22 cellular contexts compared by ENCODE assay signal in genomic region chr18:55038162-55038561, GRCh38.
DNase-seq lines count a peak whose midpoint lies in the region; ATAC-seq, FAIRE-seq and TF ChIP-seq lines count a peak whose summit lies in the region.
"Had no signal": no experiment of that assay in that cellular context is flagged by ENCODE, and none has a peak within 500 bp of the region (broad histone marks: within the 10 kb centered on the region; RNA-seq: fewer than 3 reads in every experiment).

No MANE protein-coding gene starts in this region.

- no peaks in the 10 kb centered on the region for H4K20me1 ChIP-seq in K562 (replicated peaks; ENCODE audit: control insufficient read depth, insufficient read depth, low read length)

- no peak for TF ChIP-seq POLR2A in K562 (conservative IDR thresholded peaks at IDR 0.05)

- no peaks in the 10 kb centered on the region for H3K4me1 ChIP-seq in K562 (replicated peaks in 1 of 2; ENCODE audit: control insufficient read depth in 2 of 2, insufficient read depth in 2 of 2, low read length in 2 of 2)
- H3K4me1 ChIP-seq: colonic mucosa had no signal

- no peaks in the 10 kb centered on the region for H3K36me3 ChIP-seq in K562 (ENCODE audit: control insufficient read depth, insufficient read depth, low read length)
- H3K36me3 ChIP-seq: colonic mucosa had no signal

- no TSS peak for BruUV-seq in K562 (replicated peaks; lab: Mats Ljungman, UMichigan)

- H3K79me2 ChIP-seq in K562 (ENCODE audit: control insufficient read depth, insufficient read depth, low read length): no peaks in the 10 kb centered on the region

- H3K4me3 ChIP-seq in K562: no peak overlapping the region
- H3K4me3 ChIP-seq: colonic mucosa, GM23338 had no signal

- no peak overlapping the region for H3K9ac ChIP-seq in K562 (ENCODE audit: insufficient read depth in 1 of 2, low read depth in 2 of 2, low read length in 2 of 2)

- in situ Hi-C loops in K562 (cut with MboI): no loop called here

- no peak overlapping the region for H2AFZ ChIP-seq in K562 (ENCODE audit: low read depth, low read length)
- H2AFZ ChIP-seq: GM23338 had no signal

- CTCF ChIA-PET in K562 (lab: Yijun Ruan, JAX; ENCODE audit: low intra/inter-chr PET ratio): no interaction called here

- WGBS in K562 (ENCODE audit: insufficient coverage, low coverage, missing lambda C conversion rate): no CpG with 5 or more reads among the region's 1 CpG

- TF ChIP-seq EP300 in K562 (IDR thresholded peaks at IDR 0.05; ENCODE audit: low read length): no peak

- POLR2A ChIA-PET in K562 (lab: Yijun Ruan, JAX): no interaction called here

- intact Hi-C loops in K562 (cut with micrococcal nuclease): no loop called here

- FAIRE-seq in K562 (lab: Jason Lieb, UNC): no peak
- FAIRE-seq: GM19239 had no signal

- no peak for TF ChIP-seq RAD21 in K562 (CRISPR knock-in tag; conservative IDR thresholded peaks at IDR 0.05 in 1 of 2, IDR thresholded peaks at IDR 0.05 in 1 of 2)

- H3K9me3 ChIP-seq in K562 (replicated peaks; ENCODE audit: control insufficient read depth, insufficient read depth, low read depth, low read length): no peaks in the 10 kb centered on the region
- H3K9me3 ChIP-seq: colonic mucosa had no signal

- DNase-seq in EH (ENCODE audit: low read depth) (peak; percentile 50), NCI-H226 (peak; percentile 2), K562 (ENCODE audit: extremely low read depth in 1 of 4, low spot score in 3 of 4) (no peak), kidney tubule cell (ENCODE audit: low spot score) (peak; percentile 32)
- DNase-seq: activated CD4-positive, alpha-beta T cell treated with anti-CD3 and anti-CD28 coated beads for 1 hour; activated CD8-positive, alpha-beta T cell treated with anti-CD3 and anti-CD28 coated beads for 36 hours; colonic mucosa; effector memory CD8-positive, alpha-beta T cell; KG1; kidney glomerular epithelial cell; NCI-H1694 treated with DMSO at 0.1 percent for 48 hours; NCI-H748 treated with DMSO at 0.1 percent for 48 hours; SIG-M5; stimulated activated naive CD4-positive, alpha-beta T cell treated with Interleukin-2 at 50 U/mL for 16 hours; T-cell had no signal

- H3K4me2 ChIP-seq in K562 (ENCODE audit: insufficient read depth, low read length): no peak overlapping the region
- H3K4me2 ChIP-seq: GM23338 had no signal

- no peak for ATAC-seq in K562
- no peak for ATAC-seq in GM21737 (IDR thresholded peaks at IDR 0.05; ENCODE audit: unreplicated experiment)
- ATAC-seq in HG03520 (IDR thresholded peaks at IDR 0.05; ENCODE audit: unreplicated experiment): no peak
- no peak for ATAC-seq in GM21526 (IDR thresholded peaks at IDR 0.05; ENCODE audit: low FRiP score, unreplicated experiment)
- ATAC-seq in GM21825 (IDR thresholded peaks at IDR 0.05; ENCODE audit: unreplicated experiment): no peak
- ATAC-seq: activated CD8-positive, alpha-beta T cell treated with anti-CD3 and anti-CD28 coated beads for 36 hours; effector memory CD8-positive, alpha-beta T cell; GM23338; sciatic nerve; T-cell had no signal

- H3K9me1 ChIP-seq in K562 (ENCODE audit: control insufficient read depth, insufficient read depth, low read length): no peaks in the 10 kb centered on the region

- no peaks in the 10 kb centered on the region; a peak in 1 of 5 replicates for H3K27me3 ChIP-seq in K562 (ENCODE audit: control insufficient read depth in 2 of 2, insufficient read depth in 2 of 2, low read length in 2 of 2)
- H3K27me3 ChIP-seq: colonic mucosa had no signal

- no peak overlapping the region for H3K27ac ChIP-seq in K562 (ENCODE audit: extremely low read depth, low read depth, low read length)
- H3K27ac ChIP-seq: colonic mucosa had no signal

- no peak for TF ChIP-seq CTCF in K562 (IDR thresholded peaks at IDR 0.05 in 2 of 3, conservative IDR thresholded peaks at IDR 0.05 in 1 of 3; ENCODE audit: insufficient read depth in 2 of 3, low read depth in 1 of 3, low read length in 3 of 3)

TF ChIP-seq in K562, 482 proteins besides CTCF, POLR2A, EP300 and RAD21:
- TF ChIP-seq, protein P1, sequence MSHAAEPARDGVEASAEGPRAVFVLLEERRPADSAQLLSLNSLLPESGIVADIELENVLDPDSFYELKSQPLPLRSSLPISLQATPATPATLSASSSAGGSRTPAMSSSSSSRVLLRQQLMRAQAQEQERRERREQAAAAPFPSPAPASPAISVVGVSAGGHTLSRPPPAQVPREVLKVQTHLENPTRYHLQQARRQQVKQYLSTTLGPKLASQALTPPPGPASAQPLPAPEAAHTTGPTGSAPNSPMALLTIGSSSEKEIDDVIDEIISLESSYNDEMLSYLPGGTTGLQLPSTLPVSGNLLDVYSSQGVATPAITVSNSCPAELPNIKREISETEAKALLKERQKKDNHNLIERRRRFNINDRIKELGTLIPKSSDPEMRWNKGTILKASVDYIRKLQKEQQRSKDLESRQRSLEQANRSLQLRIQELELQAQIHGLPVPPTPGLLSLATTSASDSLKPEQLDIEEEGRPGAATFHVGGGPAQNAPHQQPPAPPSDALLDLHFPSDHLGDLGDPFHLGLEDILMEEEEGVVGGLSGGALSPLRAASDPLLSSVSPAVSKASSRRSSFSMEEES (CRISPR knock-in tag; IDR thresholded peaks at IDR 0.05): peak; percentile 71
- TF ChIP-seq CBX2 (IDR thresholded peaks at IDR 0.05; ENCODE audit: insufficient read depth, low read length, poor library complexity, severe bottlenecking): no peak
- no peak for TF ChIP-seq PBX2 (CRISPR knock-in tag; IDR thresholded peaks at IDR 0.05; ENCODE audit: low read depth)
- TF ChIP-seq PBX2 (tag; conservative IDR thresholded peaks at IDR 0.05; ENCODE audit: low read depth): peak; percentile 38
- peak; percentile 80 for TF ChIP-seq FOSL1 (tag; conservative IDR thresholded peaks at IDR 0.05)
- TF ChIP-seq, protein P2, sequence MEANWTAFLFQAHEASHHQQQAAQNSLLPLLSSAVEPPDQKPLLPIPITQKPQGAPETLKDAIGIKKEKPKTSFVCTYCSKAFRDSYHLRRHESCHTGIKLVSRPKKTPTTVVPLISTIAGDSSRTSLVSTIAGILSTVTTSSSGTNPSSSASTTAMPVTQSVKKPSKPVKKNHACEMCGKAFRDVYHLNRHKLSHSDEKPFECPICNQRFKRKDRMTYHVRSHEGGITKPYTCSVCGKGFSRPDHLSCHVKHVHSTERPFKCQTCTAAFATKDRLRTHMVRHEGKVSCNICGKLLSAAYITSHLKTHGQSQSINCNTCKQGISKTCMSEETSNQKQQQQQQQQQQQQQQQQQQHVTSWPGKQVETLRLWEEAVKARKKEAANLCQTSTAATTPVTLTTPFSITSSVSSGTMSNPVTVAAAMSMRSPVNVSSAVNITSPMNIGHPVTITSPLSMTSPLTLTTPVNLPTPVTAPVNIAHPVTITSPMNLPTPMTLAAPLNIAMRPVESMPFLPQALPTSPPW (CRISPR knock-in tag; IDR thresholded peaks at IDR 0.05): peak; percentile 50
- peak; percentile 28 for TF ChIP-seq MEIS2 (IDR thresholded peaks at IDR 0.05; ENCODE audit: partially characterized antibody)

Comparison
In these comparisons a context has a peak if more than half of its experiments do, and no peak if none do; other contexts are left out.
1. DNase-seq: peak in EH (single experiment), NCI-H226 (single experiment) and kidney tubule cell (single experiment); none in K562 (0 of 4).